1 cellular context compared by ENCODE assay signal in the genomic region with DNA sequence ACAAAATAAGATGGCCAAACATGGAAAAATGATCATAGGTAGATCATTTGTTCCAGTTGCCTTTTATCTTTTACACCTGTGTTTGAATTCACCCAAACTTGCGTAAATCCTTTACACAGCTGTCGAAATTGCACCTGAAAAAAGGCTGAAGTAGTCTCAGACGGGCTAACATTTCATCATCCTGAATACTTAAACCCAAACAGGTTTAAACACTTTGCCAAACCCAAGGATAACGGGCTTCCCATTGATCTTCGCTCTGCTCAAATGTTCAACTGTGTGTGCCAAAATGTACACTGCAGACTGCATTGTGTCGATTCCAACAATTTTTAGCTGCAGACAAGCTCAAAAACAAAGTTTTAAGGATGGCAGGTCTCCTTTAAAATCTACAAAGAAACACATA.
TF ChIP-seq lines count a peak whose summit lies in the region.

No MANE protein-coding gene starts in this region.

TF ChIP-seq in HepG2, 621 proteins besides CTCF, POLR2A, EP300 and RAD21 (continued from another document and continues in another):
- TF ChIP-seq ZNF775 (CRISPR knock-in tag; IDR thresholded peaks at IDR 0.05; ENCODE audit: borderline replicate concordance) (no peak), RBFOX2 (IDR thresholded peaks at IDR 0.05; ENCODE audit: low read depth, low read length) (no peak), NCOA2 (CRISPR knock-in tag; IDR thresholded peaks at IDR 0.05) (peak; percentile 79; the same call in 1 of the 2 replicates), ZNF367 (CRISPR knock-in tag; IDR thresholded peaks at IDR 0.05; ENCODE audit: borderline replicate concordance) (no peak), ZNF776 (CRISPR knock-in tag; IDR thresholded peaks at IDR 0.05) (no peak), NFATC3 (CRISPR knock-in tag; IDR thresholded peaks at IDR 0.05) (no peak), ZNF780A (CRISPR knock-in tag; IDR thresholded peaks at IDR 0.05) (no peak), ZC3H13 (CRISPR knock-in tag; IDR thresholded peaks at IDR 0.05) (no peak), RCOR2 (CRISPR knock-in tag; IDR thresholded peaks at IDR 0.05) (peak; percentile 44; the same call in 1 of the 2 replicates), ZNF143 (CRISPR knock-in tag; IDR thresholded peaks at IDR 0.05) (no peak), ZNF703 (CRISPR knock-in tag; IDR thresholded peaks at IDR 0.05; ENCODE audit: borderline replicate concordance) (no peak), ISX (CRISPR knock-in tag; conservative IDR thresholded peaks at IDR 0.05) (no peak), ONECUT2 (CRISPR knock-in tag; IDR thresholded peaks at IDR 0.05) (peak; percentile 61; the same call in 1 of the 2 replicates), ZBTB20 (CRISPR knock-in tag; IDR thresholded peaks at IDR 0.05; ENCODE audit: borderline replicate concordance, low read depth) (no peak), ZEB1 (IDR thresholded peaks at IDR 0.05; ENCODE audit: insufficient replicate concordance, low read depth) (peak; percentile 88), NCOR1 (IDR thresholded peaks at IDR 0.05; ENCODE audit: borderline replicate concordance, low read length) (peak; percentile 40; the same call in 1 of the 2 replicates), NFKBIZ (CRISPR knock-in tag; IDR thresholded peaks at IDR 0.05) (peak; percentile 20; the same call in 1 of the 2 replicates), ZNF839 (CRISPR knock-in tag; IDR thresholded peaks at IDR 0.05; ENCODE audit: borderline replicate concordance) (no peak), MAFG (CRISPR knock-in tag; IDR thresholded peaks at IDR 0.05) (no peak), FOXO1 (CRISPR knock-in tag; IDR thresholded peaks at IDR 0.05) (peak; percentile 42; the same call in 1 of the 2 replicates), MXI1 (IDR thresholded peaks at IDR 0.05; ENCODE audit: borderline replicate concordance, low read depth, low read length) (no peak), NFE2 (CRISPR knock-in tag; IDR thresholded peaks at IDR 0.05) (no peak), CREM (IDR thresholded peaks at IDR 0.05) (peak; percentile 79), CREM (CRISPR knock-in tag; IDR thresholded peaks at IDR 0.05) (no peak), JARID2 (CRISPR knock-in tag; IDR thresholded peaks at IDR 0.05; ENCODE audit: insufficient replicate concordance) (no peak), FLYWCH1 (CRISPR knock-in tag; IDR thresholded peaks at IDR 0.05) (no peak), HNRNPLL (IDR thresholded peaks at IDR 0.05; ENCODE audit: low read depth, low read length, poor library complexity, severe bottlenecking) (no peak), CBX2 (IDR thresholded peaks at IDR 0.05; ENCODE audit: low read depth, low read length) (no peak), CBX2 (CRISPR knock-in tag; IDR thresholded peaks at IDR 0.05; ENCODE audit: low read depth) (no peak), PRMT3 (CRISPR knock-in tag; IDR thresholded peaks at IDR 0.05; ENCODE audit: borderline replicate concordance, low read depth) (no peak), ZNF235 (CRISPR knock-in tag; IDR thresholded peaks at IDR 0.05; ENCODE audit: borderline replicate concordance) (no peak), CCAR2 (optimal IDR thresholded peaks at IDR 0.05; ENCODE audit: low read depth, low read length) (no peak)
- TF ChIP-seq, protein P1, sequence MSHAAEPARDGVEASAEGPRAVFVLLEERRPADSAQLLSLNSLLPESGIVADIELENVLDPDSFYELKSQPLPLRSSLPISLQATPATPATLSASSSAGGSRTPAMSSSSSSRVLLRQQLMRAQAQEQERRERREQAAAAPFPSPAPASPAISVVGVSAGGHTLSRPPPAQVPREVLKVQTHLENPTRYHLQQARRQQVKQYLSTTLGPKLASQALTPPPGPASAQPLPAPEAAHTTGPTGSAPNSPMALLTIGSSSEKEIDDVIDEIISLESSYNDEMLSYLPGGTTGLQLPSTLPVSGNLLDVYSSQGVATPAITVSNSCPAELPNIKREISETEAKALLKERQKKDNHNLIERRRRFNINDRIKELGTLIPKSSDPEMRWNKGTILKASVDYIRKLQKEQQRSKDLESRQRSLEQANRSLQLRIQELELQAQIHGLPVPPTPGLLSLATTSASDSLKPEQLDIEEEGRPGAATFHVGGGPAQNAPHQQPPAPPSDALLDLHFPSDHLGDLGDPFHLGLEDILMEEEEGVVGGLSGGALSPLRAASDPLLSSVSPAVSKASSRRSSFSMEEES (CRISPR knock-in tag; IDR thresholded peaks at IDR 0.05): no peak
- TF ChIP-seq, protein P2, sequence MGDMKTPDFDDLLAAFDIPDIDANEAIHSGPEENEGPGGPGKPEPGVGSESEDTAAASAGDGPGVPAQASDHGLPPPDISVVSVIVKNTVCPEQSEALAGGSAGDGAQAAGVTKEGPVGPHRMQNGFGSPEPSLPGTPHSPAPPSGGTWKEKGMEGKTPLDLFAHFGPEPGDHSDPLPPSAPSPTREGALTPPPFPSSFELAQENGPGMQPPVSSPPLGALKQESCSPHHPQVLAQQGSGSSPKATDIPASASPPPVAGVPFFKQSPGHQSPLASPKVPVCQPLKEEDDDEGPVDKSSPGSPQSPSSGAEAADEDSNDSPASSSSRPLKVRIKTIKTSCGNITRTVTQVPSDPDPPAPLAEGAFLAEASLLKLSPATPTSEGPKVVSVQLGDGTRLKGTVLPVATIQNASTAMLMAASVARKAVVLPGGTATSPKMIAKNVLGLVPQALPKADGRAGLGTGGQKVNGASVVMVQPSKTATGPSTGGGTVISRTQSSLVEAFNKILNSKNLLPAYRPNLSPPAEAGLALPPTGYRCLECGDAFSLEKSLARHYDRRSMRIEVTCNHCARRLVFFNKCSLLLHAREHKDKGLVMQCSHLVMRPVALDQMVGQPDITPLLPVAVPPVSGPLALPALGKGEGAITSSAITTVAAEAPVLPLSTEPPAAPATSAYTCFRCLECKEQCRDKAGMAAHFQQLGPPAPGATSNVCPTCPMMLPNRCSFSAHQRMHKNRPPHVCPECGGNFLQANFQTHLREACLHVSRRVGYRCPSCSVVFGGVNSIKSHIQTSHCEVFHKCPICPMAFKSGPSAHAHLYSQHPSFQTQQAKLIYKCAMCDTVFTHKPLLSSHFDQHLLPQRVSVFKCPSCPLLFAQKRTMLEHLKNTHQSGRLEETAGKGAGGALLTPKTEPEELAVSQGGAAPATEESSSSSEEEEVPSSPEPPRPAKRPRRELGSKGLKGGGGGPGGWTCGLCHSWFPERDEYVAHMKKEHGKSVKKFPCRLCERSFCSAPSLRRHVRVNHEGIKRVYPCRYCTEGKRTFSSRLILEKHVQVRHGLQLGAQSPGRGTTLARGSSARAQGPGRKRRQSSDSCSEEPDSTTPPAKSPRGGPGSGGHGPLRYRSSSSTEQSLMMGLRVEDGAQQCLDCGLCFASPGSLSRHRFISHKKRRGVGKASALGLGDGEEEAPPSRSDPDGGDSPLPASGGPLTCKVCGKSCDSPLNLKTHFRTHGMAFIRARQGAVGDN (CRISPR knock-in tag; IDR thresholded peaks at IDR 0.05): no peak
- TF ChIP-seq, protein P3, sequence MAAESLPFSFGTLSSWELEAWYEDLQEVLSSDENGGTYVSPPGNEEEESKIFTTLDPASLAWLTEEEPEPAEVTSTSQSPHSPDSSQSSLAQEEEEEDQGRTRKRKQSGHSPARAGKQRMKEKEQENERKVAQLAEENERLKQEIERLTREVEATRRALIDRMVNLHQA (CRISPR knock-in tag; IDR thresholded peaks at IDR 0.05): no peak
- TF ChIP-seq, protein P4, sequence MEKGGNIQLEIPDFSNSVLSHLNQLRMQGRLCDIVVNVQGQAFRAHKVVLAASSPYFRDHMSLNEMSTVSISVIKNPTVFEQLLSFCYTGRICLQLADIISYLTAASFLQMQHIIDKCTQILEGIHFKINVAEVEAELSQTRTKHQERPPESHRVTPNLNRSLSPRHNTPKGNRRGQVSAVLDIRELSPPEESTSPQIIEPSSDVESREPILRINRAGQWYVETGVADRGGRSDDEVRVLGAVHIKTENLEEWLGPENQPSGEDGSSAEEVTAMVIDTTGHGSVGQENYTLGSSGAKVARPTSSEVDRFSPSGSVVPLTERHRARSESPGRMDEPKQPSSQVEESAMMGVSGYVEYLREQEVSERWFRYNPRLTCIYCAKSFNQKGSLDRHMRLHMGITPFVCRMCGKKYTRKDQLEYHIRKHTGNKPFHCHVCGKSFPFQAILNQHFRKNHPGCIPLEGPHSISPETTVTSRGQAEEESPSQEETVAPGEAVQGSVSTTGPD (CRISPR knock-in tag; IDR thresholded peaks at IDR 0.05): peak; percentile 72; the same call in 1 of the 2 replicates
- TF ChIP-seq, protein P5, sequence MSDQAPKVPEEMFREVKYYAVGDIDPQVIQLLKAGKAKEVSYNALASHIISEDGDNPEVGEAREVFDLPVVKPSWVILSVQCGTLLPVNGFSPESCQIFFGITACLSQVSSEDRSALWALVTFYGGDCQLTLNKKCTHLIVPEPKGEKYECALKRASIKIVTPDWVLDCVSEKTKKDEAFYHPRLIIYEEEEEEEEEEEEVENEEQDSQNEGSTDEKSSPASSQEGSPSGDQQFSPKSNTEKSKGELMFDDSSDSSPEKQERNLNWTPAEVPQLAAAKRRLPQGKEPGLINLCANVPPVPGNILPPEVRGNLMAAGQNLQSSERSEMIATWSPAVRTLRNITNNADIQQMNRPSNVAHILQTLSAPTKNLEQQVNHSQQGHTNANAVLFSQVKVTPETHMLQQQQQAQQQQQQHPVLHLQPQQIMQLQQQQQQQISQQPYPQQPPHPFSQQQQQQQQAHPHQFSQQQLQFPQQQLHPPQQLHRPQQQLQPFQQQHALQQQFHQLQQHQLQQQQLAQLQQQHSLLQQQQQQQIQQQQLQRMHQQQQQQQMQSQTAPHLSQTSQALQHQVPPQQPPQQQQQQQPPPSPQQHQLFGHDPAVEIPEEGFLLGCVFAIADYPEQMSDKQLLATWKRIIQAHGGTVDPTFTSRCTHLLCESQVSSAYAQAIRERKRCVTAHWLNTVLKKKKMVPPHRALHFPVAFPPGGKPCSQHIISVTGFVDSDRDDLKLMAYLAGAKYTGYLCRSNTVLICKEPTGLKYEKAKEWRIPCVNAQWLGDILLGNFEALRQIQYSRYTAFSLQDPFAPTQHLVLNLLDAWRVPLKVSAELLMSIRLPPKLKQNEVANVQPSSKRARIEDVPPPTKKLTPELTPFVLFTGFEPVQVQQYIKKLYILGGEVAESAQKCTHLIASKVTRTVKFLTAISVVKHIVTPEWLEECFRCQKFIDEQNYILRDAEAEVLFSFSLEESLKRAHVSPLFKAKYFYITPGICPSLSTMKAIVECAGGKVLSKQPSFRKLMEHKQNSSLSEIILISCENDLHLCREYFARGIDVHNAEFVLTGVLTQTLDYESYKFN (CRISPR knock-in tag; conservative IDR thresholded peaks at IDR 0.05): 0 out of 2 replicates have a peak, but pooled peaks have one; percentile 39
- TF ChIP-seq, protein P6, sequence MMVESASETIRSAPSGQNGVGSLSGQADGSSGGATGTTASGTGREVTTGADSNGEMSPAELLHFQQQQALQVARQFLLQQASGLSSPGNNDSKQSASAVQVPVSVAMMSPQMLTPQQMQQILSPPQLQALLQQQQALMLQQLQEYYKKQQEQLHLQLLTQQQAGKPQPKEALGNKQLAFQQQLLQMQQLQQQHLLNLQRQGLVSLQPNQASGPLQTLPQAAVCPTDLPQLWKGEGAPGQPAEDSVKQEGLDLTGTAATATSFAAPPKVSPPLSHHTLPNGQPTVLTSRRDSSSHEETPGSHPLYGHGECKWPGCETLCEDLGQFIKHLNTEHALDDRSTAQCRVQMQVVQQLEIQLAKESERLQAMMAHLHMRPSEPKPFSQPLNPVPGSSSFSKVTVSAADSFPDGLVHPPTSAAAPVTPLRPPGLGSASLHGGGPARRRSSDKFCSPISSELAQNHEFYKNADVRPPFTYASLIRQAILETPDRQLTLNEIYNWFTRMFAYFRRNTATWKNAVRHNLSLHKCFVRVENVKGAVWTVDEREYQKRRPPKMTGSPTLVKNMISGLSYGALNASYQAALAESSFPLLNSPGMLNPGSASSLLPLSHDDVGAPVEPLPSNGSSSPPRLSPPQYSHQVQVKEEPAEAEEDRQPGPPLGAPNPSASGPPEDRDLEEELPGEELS (CRISPR knock-in tag; IDR thresholded peaks at IDR 0.05): 0 out of 2 replicates have a peak, but pooled peaks have one; percentile 17
- TF ChIP-seq, protein P7, sequence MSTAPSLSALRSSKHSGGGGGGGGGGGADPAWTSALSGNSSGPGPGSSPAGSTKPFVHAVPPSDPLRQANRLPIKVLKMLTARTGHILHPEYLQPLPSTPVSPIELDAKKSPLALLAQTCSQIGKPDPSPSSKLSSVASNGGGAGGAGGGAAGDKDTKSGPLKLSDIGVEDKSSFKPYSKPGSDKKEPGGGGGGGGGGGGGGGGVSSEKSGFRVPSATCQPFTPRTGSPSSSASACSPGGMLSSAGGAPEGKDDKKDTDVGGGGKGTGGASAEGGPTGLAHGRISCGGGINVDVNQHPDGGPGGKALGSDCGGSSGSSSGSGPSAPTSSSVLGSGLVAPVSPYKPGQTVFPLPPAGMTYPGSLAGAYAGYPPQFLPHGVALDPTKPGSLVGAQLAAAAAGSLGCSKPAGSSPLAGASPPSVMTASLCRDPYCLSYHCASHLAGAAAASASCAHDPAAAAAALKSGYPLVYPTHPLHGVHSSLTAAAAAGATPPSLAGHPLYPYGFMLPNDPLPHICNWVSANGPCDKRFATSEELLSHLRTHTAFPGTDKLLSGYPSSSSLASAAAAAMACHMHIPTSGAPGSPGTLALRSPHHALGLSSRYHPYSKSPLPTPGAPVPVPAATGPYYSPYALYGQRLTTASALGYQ (CRISPR knock-in tag; IDR thresholded peaks at IDR 0.05): no peak
- TF ChIP-seq, protein P8, sequence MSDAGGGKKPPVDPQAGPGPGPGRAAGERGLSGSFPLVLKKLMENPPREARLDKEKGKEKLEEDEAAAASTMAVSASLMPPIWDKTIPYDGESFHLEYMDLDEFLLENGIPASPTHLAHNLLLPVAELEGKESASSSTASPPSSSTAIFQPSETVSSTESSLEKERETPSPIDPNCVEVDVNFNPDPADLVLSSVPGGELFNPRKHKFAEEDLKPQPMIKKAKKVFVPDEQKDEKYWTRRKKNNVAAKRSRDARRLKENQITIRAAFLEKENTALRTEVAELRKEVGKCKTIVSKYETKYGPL (CRISPR knock-in tag; IDR thresholded peaks at IDR 0.05): no peak
